Comparison of ENCODE assay signal across 19 cellular contexts in genomic region chr7:24932815-24933214, GRCh38. TPM values are rescaled to one million over a fixed set of nuclear protein-coding genes. Genes with fewer than 3 reads are reported as not detected.
DNase-seq lines count a peak whose midpoint lies in the region; ATAC-seq lines count a peak whose summit lies in the region.
"Had no signal": no experiment of that assay in that cellular context is flagged by ENCODE, and none has a peak within 500 bp of the region (broad histone marks: within the 10 kb centered on the region; RNA-seq: fewer than 3 reads in every experiment).

No MANE protein-coding gene starts in this region.

- H3K23ac ChIP-seq in trophoblast cell (ENCODE audit: low read length), result no peak overlapping the region

- H2BK12ac ChIP-seq in trophoblast cell (ENCODE audit: low read length), result no peak overlapping the region

- H3K36me3 ChIP-seq in HUES48 (ENCODE audit: control insufficient read depth, insufficient read depth, low read length) (no peaks in the 10 kb centered on the region), trophoblast cell (ENCODE audit: control insufficient read depth in 1 of 2, insufficient read depth in 2 of 2, low read length in 2 of 2) (no peaks in the 10 kb centered on the region)
- H3K36me3 ChIP-seq: brain microvascular endothelial cell, right lobe of liver, vagina had no signal

- ATAC-seq in HG03432 (IDR thresholded peaks at IDR 0.05; ENCODE audit: unreplicated experiment), result no peak
- ATAC-seq: naive thymus-derived CD4-positive, alpha-beta T cell; right lobe of liver had no signal

- no CpG with 5 or more reads among the region's 10 CpGs for WGBS in trophoblast cell (ENCODE audit: extremely low coverage, insufficient coverage, insufficient read length)

- no peak overlapping the region for H3K4me2 ChIP-seq in trophoblast cell (ENCODE audit: low read length)

- DNase-seq in astrocyte of the hippocampus (ENCODE audit: low read depth, low spot score) (peak; percentile 67), left kidney (ENCODE audit: low read depth, low spot score) (peak; percentile 40), RPMI8226 (no peak), DMS79 treated with DMSO at 0.1 percent for 48 hours (lab: John Stamatoyannopoulos, UW) (no peak), trophoblast cell (no peak)
- DNase-seq: brain microvascular endothelial cell; CD8-positive, alpha-beta memory T cell; GDM1; HCEC 1CT; kidney; naive thymus-derived CD4-positive, alpha-beta T cell; NCI-H2107; NK-92 treated with Interleukin-12 subunit alpha and Interleukin-12 subunit beta, amount 100 ng/mL, for 24 hours; right lobe of liver; stimulated activated CD4-positive, alpha-beta T cell treated with anti-CD3 and anti-CD28 coated beads, Interleukin-4, amount 100 ng/mL, for 24 hours had no signal

- no peak overlapping the region for H2BK120ac ChIP-seq in trophoblast cell (ENCODE audit: insufficient read depth, low read length, poor library complexity)

- H3K79me1 ChIP-seq in trophoblast cell (ENCODE audit: low read length), result no peaks in the 10 kb centered on the region

- H3K18ac ChIP-seq in trophoblast cell (ENCODE audit: low read length), result no peak overlapping the region

- no peak overlapping the region for H2AFZ ChIP-seq in trophoblast cell (ENCODE audit: insufficient read depth, low read length, poor library complexity)

- no peak overlapping the region for H4K8ac ChIP-seq in trophoblast cell (ENCODE audit: low read depth, low read length)

- no peak overlapping the region for H4K91ac ChIP-seq in trophoblast cell (ENCODE audit: low read depth, low read length)

- no peak overlapping the region for H3K14ac ChIP-seq in trophoblast cell (ENCODE audit: low read length)

- no peak overlapping the region for H2BK5ac ChIP-seq in trophoblast cell (ENCODE audit: low read depth, low read length, poor library complexity)

- H3K4ac ChIP-seq in trophoblast cell (ENCODE audit: low read depth, low read length), result no peak overlapping the region

- no peak overlapping the region for H2AK5ac ChIP-seq in trophoblast cell (ENCODE audit: low read length)

- H3K27ac ChIP-seq in HUES48 (ENCODE audit: low read depth, low read length), result peak overlapping the region; percentile 18
- no peak overlapping the region for H3K27ac ChIP-seq in trophoblast cell (ENCODE audit: low read depth, low read length)
- H3K27ac ChIP-seq: brain microvascular endothelial cell, right lobe of liver, SK-N-MC, vagina had no signal

- H3K4me1 ChIP-seq in HUES48 (ENCODE audit: control insufficient read depth, insufficient read depth, low read length) (peaks cover 30% of the 10 kb centered on the region), trophoblast cell (ENCODE audit: control insufficient read depth in 1 of 2, insufficient read depth in 2 of 2, low read length in 2 of 2) (peaks cover 2% of the 10 kb centered on the region in 2 experiments)
- H3K4me1 ChIP-seq: right lobe of liver had no signal

- H3K27me3 ChIP-seq in HUES48 (ENCODE audit: control insufficient read depth, insufficient read depth, low read length) (no peaks in the 10 kb centered on the region), trophoblast cell (ENCODE audit: insufficient read depth, low read length) (no peaks in the 10 kb centered on the region)
- H3K27me3 ChIP-seq: brain microvascular endothelial cell, right lobe of liver, vagina had no signal

- no peaks in the 10 kb centered on the region for H3K79me2 ChIP-seq in trophoblast cell (ENCODE audit: control insufficient read depth, insufficient read depth, low read length, poor library complexity)

- H3K4me3 ChIP-seq in HUES48 (ENCODE audit: low read depth, low read length) (no peak overlapping the region), trophoblast cell (ENCODE audit: low read depth, low read length) (no peak overlapping the region)
- H3K4me3 ChIP-seq: right lobe of liver, SK-N-MC, vagina had no signal

- H3K9ac ChIP-seq in HUES48 (ENCODE audit: low read depth, low read length) (no peak overlapping the region), trophoblast cell (ENCODE audit: low read length) (no peak overlapping the region)

- no peak overlapping the region for H4K12ac ChIP-seq in trophoblast cell (ENCODE audit: low read depth, low read length)

- H3K9me3 ChIP-seq in HUES48 (ENCODE audit: control insufficient read depth, insufficient read depth, low read length) (no peaks in the 10 kb centered on the region), trophoblast cell (ENCODE audit: insufficient read depth, low read depth, low read length) (no peaks in the 10 kb centered on the region)
- H3K9me3 ChIP-seq: right lobe of liver, vagina had no signal

RNA-seq across cellular contexts. Expression of gene OSBPL3, which starts 47.2 kb away (rescaled TPM):
- 6.8 and 8.0 TPM in 2 replicates for polyA plus RNA-seq in trophoblast cell (2013)

Comparison
In these comparisons a context has a peak if more than half of its experiments do, and no peak if none do; other contexts are left out.
1. DNase-seq: peak in astrocyte of the hippocampus (single experiment) and left kidney (single experiment); none in RPMI8226 (single experiment), DMS79 treated with DMSO at 0.1 percent for 48 hours (single experiment) and trophoblast cell (0 of 2).